Comparison of ENCODE assay signal across 8 cellular contexts in genomic region chr1:92298213-92298572, GRCh38. TPM values are rescaled to one million over a fixed set of nuclear protein-coding genes. Genes with fewer than 3 reads are reported as not detected.
DNase-seq lines count a peak whose midpoint lies in the region; ATAC-seq and TF ChIP-seq lines count a peak whose summit lies in the region.

No MANE protein-coding gene starts in this region.

- H3K4me1 ChIP-seq in PC-3 (ENCODE audit: insufficient read depth, low read length) (peaks cover 16% of the 10 kb centered on the region; the same call in 1 of the 2 replicates), esophagus muscularis mucosa (peaks cover 0 to 33% (median 30%) of the 10 kb centered on the region in 4 donors), prostate gland (replicated peaks) (no peaks in the 10 kb centered on the region)

- DNase-seq in PC-3 (no peak), esophagus muscularis mucosa (ENCODE audit: extremely low spot score) (no peak), prostate gland (ENCODE audit: low spot score) (no peak), NCI-H82 (lab: John Stamatoyannopoulos, UW) (no peak), NCI-H1092 (lab: John Stamatoyannopoulos, UW) (no peak), NOMO-1 treated with dmso at 0.1 percent for 144 hours (lab: John Stamatoyannopoulos, UW; ENCODE audit: unreplicated experiment) (no peak)
- no peak for DNase-seq in activated CD8-positive, alpha-beta memory T cell treated with anti-CD3 and anti-CD28 coated beads for 24 hours

- no peaks in the 10 kb centered on the region for H4K20me1 ChIP-seq in PC-3 (ENCODE audit: low read length)

- no peaks in the 10 kb centered on the region for H3K9me2 ChIP-seq in PC-3 (replicated peaks; ENCODE audit: low read length)

- no peak for TF ChIP-seq EP300 in esophagus muscularis mucosa (IDR thresholded peaks at IDR 0.05)

- BruUV-seq in PC-3 (replicated peaks; lab: Mats Ljungman, UMichigan) = no TSS peak

- CTCF ChIA-PET in PC-3 (lab: Charles Lee) = interaction anchor here (0.6 kb wide), 1 partner anchor 300 kb away, joined by 5 read pairs; no protein-coding TSS in a partner anchor

- ATAC-seq in GM21619 (IDR thresholded peaks at IDR 0.05; ENCODE audit: unreplicated experiment) (peak; percentile 2), PC-3 (peak; percentile 1; the same call in 1 of the 2 replicates)

- POLR2A ChIA-PET in PC-3 (lab: Charles Lee; ENCODE audit: unreplicated experiment) = interaction anchor here (0.7 kb wide), 1 partner anchor 146 kb away, joined by 8 read pairs; no protein-coding TSS in a partner anchor

- H3K27ac ChIP-seq in PC-3 (ENCODE audit: low read length) (peak overlapping the region; percentile 65), esophagus muscularis mucosa (replicated peaks in 1 of 4) (peak overlapping the region; percentile 87 to 93 (median 92)), prostate gland (peak overlapping the region; percentile 89 to 97)

- no peaks in the 10 kb centered on the region for H3F3A ChIP-seq in PC-3 (ENCODE audit: low read length, unreplicated experiment)

- H3K4me3 ChIP-seq in PC-3 (ENCODE audit: low read length) = peak overlapping the region; percentile 83
- peak overlapping the region; percentile 71 to 87 (median 76) for H3K4me3 ChIP-seq in esophagus muscularis mucosa
- peak overlapping the region; percentile 59 to 84 for H3K4me3 ChIP-seq in prostate gland

- H3K4me2 ChIP-seq in PC-3 (ENCODE audit: low read length) = peak overlapping the region; percentile 97

- peaks cover 45% of the 10 kb centered on the region for H3K79me2 ChIP-seq in PC-3 (ENCODE audit: low read length)

- H3K9me3 ChIP-seq in PC-3 (ENCODE audit: low read length) = no peaks in the 10 kb centered on the region
- no peaks in the 10 kb centered on the region for H3K9me3 ChIP-seq in esophagus muscularis mucosa
- H3K9me3 ChIP-seq in prostate gland = no peaks in the 10 kb centered on the region

- H3K36me3 ChIP-seq in PC-3 (ENCODE audit: low read depth, low read length) (peaks cover 18% of the 10 kb centered on the region; the same call in 1 of the 2 replicates), esophagus muscularis mucosa (peaks cover 0 to 13% (median 6%) of the 10 kb centered on the region in 4 donors), prostate gland (no peaks in the 10 kb centered on the region)

- TF ChIP-seq POLR2A in esophagus muscularis mucosa (IDR thresholded peaks at IDR 0.05; ENCODE audit: low read depth) (no peak), prostate gland (IDR thresholded peaks at IDR 0.05) (no peak)

- H2AFZ ChIP-seq in PC-3 (ENCODE audit: low read length) = peak overlapping the region; percentile 64

- H3K27me3 ChIP-seq in PC-3 (ENCODE audit: low read length) (no peaks in the 10 kb centered on the region), esophagus muscularis mucosa (no peaks in the 10 kb centered on the region), prostate gland (replicated peaks; ENCODE audit: insufficient read depth) (no peaks in the 10 kb centered on the region)

- peak overlapping the region; percentile 88 for H3K9ac ChIP-seq in PC-3 (ENCODE audit: low read length)

- 9% methylated on average over 3 of the region's 3 CpGs for WGBS in esophagus muscularis mucosa
- WGBS in prostate gland = 7% methylated on average over 3 of the region's 3 CpGs

- intact Hi-C loops in PC-3 (cut with micrococcal nuclease) (loop anchor here (10.0 kb wide), 1 partner anchor 793 kb away; the partner anchor contains the start of gene CDC7), esophagus muscularis mucosa (cut with DNase I) (loop anchor here (5.0 to 10.0 kb wide), 2 partner anchors 301 to 793 kb away; partner anchors contain the start of gene CDC7), prostate gland (cut with DNase I) (loop anchor here (10.0 kb wide), 2 partner anchors 373 to 793 kb away; partner anchors contain the start of gene CDC7)

- TF ChIP-seq CTCF in PC-3 (conservative IDR thresholded peaks at IDR 0.05; ENCODE audit: low read depth, low read length) (peak; percentile 38; the same call in 1 of the 2 replicates), esophagus muscularis mucosa (IDR thresholded peaks at IDR 0.05) (peak in 1 of 3 experiments; percentile 18), prostate gland (IDR thresholded peaks at IDR 0.05) (no peak)

RNA-seq across cellular contexts. Expression of gene GLMN, which starts 0.6 kb away (rescaled TPM):
- 8.7 and 13.6 TPM in 2 replicates for total RNA-seq in PC-3 (2014; rRNA removed)
- total RNA-seq in esophagus muscularis mucosa = 1 to 10 TPM; 6.0 to 9.1 (median 7.5) TPM
- total RNA-seq in prostate gland = 1 to 10 TPM; 4.7 to 9.5 TPM

RNA-seq across cellular contexts. Expression of gene RPAP2, which starts 0.7 kb away (rescaled TPM):
- 4.1 and 4.3 TPM in 2 replicates for total RNA-seq in PC-3 (2014; rRNA removed)
- total RNA-seq in esophagus muscularis mucosa = 10 to 100 TPM in 3 of 4 donors, 1 to 10 TPM in 1; 8.9 to 13.3 (median 12.8) TPM
- total RNA-seq in prostate gland = 10 to 100 TPM in 1 of 2 donors, 1 to 10 TPM in 1; 6.5 to 11.0 TPM
